In genomic region chr5:113864437-113864836, GRCh38 we compare ENCODE assay signal across 7 cellular contexts.
"Had no signal": no experiment of that assay in that cellular context is flagged by ENCODE, and none has a peak within 500 bp of the region (broad histone marks: within the 10 kb centered on the region; RNA-seq: fewer than 3 reads in every experiment).

No MANE protein-coding gene starts in this region.

- FAIRE-seq: HTR-8/SVneo had no signal

- H3K9ac ChIP-seq: KMS-11 had no signal

- H3K27ac ChIP-seq: HL-60, KMS-11 had no signal

- DNase-seq: Karpas-422, Kasumi-1, KBM-7, KG1 had no signal

- H3K4me2 ChIP-seq: KMS-11 had no signal
